37 cellular contexts compared by ENCODE assay signal in genomic region chr3:82423485-82423884, GRCh38.
"Had no signal": no experiment of that assay in that cellular context is flagged by ENCODE, and none has a peak within 500 bp of the region (broad histone marks: within the 10 kb centered on the region; RNA-seq: fewer than 3 reads in every experiment).

No MANE protein-coding gene starts in this region.

- DNase-seq: activated CD4-positive, alpha-beta T cell treated with anti-CD3 and anti-CD28 coated beads for 48 hours; activated CD4-positive, alpha-beta T cell treated with anti-CD3 and anti-CD28 coated beads, Interleukin-2, amount 50 U/mL, for 48 hours; activated CD8-positive, alpha-beta memory T cell treated with anti-CD3 and anti-CD28 coated beads for 24 hours; activated effector memory CD4-positive, alpha-beta T cell treated with Interleukin-2 at 50 U/mL for 16 hours; activated naive CD4-positive, alpha-beta T cell treated with Interleukin-2 at 50 U/mL for 16 hours; activated naive CD8-positive, alpha-beta T cell treated with anti-CD3 and anti-CD28 coated beads for 36 hours; adrenal gland; aorta; body of pancreas; cerebellar nuclear complex; dorsolateral prefrontal cortex; effector memory CD4-positive, alpha-beta T cell; head of caudate nucleus; hippocampal formation; immature natural killer cell; kidney; left colon; mammary epithelial cell; naive B cell; nephron progenitor cell; pancreas; retina; stimulated activated CD4-positive, alpha-beta T cell treated with anti-CD3 and anti-CD28 coated beads, Interleukin-12 subunit alpha, Interleukin-12 subunit beta, amount 100 ng/mL, for 4 hours; stimulated activated CD4-positive, alpha-beta T cell treated with anti-CD3 and anti-CD28 coated beads, Interleukin-4, amount 100 ng/mL, for 1 hour; stimulated activated naive CD8-positive, alpha-beta T cell treated with anti-CD3 and anti-CD28 coated beads, Interleukin-15, Interleukin-2, amounts not matched to agents 100 U/mL and 50 U/mL, for 24 hours; T-helper 9 cell; testis; transverse colon had no signal

- H3K4me1 Mint-ChIP-seq: activated naive CD8-positive, alpha-beta T cell treated with anti-CD3 and anti-CD28 coated beads for 36 hours; immature natural killer cell; mesothelial cell of epicardium; naive B cell had no signal

- H3K36me3 ChIP-seq: adrenal gland, gastroesophageal sphincter, pancreas, prostate gland, transverse colon had no signal

- H3K9me3 ChIP-seq: adrenal gland, body of pancreas, gastroesophageal sphincter, pancreas, prostate gland, testis, transverse colon had no signal

- H3K4me1 ChIP-seq: adrenal gland, body of pancreas, gastroesophageal sphincter, pancreas, prostate gland, testis, transverse colon had no signal

- H3K27ac Mint-ChIP-seq: activated naive CD8-positive, alpha-beta T cell treated with anti-CD3 and anti-CD28 coated beads for 36 hours; immature natural killer cell; mesothelial cell of epicardium; naive B cell; nephron progenitor cell; T-helper 1 cell treated with Interleukin-12 subunit alpha and Interleukin-12 subunit beta and Interleukin-4 antibody, amounts not matched to agents 30 μg/mL and 1 μg/mL, for 36 hours had no signal

- H3K9me3 Mint-ChIP-seq: mesothelial cell of epicardium; nephron progenitor cell; T-helper 1 cell treated with Interleukin-12 subunit alpha and Interleukin-12 subunit beta and Interleukin-4 antibody, amounts not matched to agents 30 μg/mL and 1 μg/mL, for 36 hours had no signal

- H3K27me3 ChIP-seq: adrenal gland, body of pancreas, gastroesophageal sphincter, pancreas, testis, transverse colon had no signal

- H3K27me3 Mint-ChIP-seq: activated naive CD8-positive, alpha-beta T cell treated with anti-CD3 and anti-CD28 coated beads for 36 hours; naive B cell had no signal

- H3K4me3 ChIP-seq: adrenal gland, body of pancreas, coronary artery, dorsolateral prefrontal cortex, gastroesophageal sphincter, pancreas, prostate gland, skin epidermis, testis, transverse colon had no signal

- H3K27ac ChIP-seq: adrenal gland, body of pancreas, coronary artery, dorsolateral prefrontal cortex, gastroesophageal sphincter, pancreas, prostate gland, skin epidermis, testis, transverse colon, VCaP had no signal

- H3K36me3 Mint-ChIP-seq: activated naive CD8-positive, alpha-beta T cell treated with anti-CD3 and anti-CD28 coated beads for 36 hours; immature natural killer cell; mesothelial cell of epicardium; naive B cell had no signal

- ATAC-seq: activated CD4-positive, CD25-positive, alpha-beta regulatory T cell treated with anti-CD3 and anti-CD28 coated beads, Interleukin-2, amount 50 U/mL, for 24 hours; body of pancreas; gastroesophageal sphincter; left colon; pancreas; sciatic nerve; stimulated activated naive CD8-positive, alpha-beta T cell treated with anti-CD3 and anti-CD28 coated beads, Interleukin-15, Interleukin-2, amounts not matched to agents 100 U/mL and 50 U/mL, for 24 hours had no signal

- H3K4me3 Mint-ChIP-seq: activated naive CD8-positive, alpha-beta T cell treated with anti-CD3 and anti-CD28 coated beads for 36 hours; immature natural killer cell; mesothelial cell of epicardium; naive B cell; nephron progenitor cell; T-helper 1 cell treated with Interleukin-12 subunit alpha and Interleukin-12 subunit beta and Interleukin-4 antibody, amounts not matched to agents 30 μg/mL and 1 μg/mL, for 36 hours had no signal
